8 cellular contexts compared by ENCODE assay signal in the genomic region with DNA sequence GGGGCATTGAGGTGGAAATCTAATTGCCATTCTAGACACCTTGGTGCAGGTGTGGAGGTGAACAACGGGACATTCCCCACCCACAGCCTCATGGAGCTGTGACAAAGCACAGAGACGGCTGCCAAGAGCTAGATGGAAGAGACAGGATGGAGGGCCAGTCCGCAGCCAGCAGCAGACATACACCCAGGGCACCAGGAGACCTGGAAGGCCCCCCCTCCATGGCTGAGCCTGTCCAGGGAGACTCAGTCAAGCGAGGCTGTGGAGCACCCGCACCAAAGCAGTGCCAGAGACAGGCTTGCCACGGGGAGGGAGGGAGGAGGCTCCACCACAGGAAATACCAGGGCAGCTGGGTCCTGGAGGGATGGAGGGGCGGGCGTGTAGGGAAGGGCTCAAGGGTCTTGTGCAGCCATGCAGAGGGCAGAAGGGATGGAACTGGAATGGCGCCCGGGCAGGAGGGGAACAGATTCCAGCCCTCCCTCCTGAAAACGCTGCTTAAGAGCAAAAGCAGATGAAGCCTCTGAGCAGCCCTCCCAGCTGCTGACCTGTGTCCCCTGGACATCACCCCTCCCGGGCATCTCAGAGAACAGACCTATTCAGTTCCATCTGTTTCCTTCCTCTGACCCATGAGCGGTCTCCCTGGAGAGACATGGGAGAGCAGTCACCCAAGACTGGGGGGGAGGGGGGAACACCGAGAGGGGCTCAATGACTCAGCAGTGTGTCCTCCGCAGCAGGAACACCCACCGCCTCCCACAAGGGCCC. TPM values are rescaled to one million over a fixed set of nuclear protein-coding genes. Genes with fewer than 3 reads are reported as not detected.
DNase-seq lines count a peak whose midpoint lies in the region; ATAC-seq and TF ChIP-seq lines count a peak whose summit lies in the region.

No MANE protein-coding gene starts in this region.

- ATAC-seq in body of pancreas (no peak), left lung (peak; percentile 54)

- intact Hi-C loops in body of pancreas (cut with DNase I) (no loop called here), left lung (cut with DNase I) (no loop called here), testis (cut with DNase I; ENCODE audit: low total_unique reads) (no loop called here), CD14-positive monocyte (cut with micrococcal nuclease) (no loop called here)
- intact Hi-C loops in activated CD4-positive, alpha-beta memory T cell treated with anti-CD3 and anti-CD28 coated beads for 36 hours (cut with micrococcal nuclease): no loop called here

- H3K4me1 ChIP-seq in CD8-positive, alpha-beta memory T cell (ENCODE audit: insufficient read depth, low read length): peaks cover 18% of the 10 kb centered on the region
- peaks cover 38% of the 10 kb centered on the region for H3K4me1 ChIP-seq in body of pancreas
- peaks cover 14 to 46% of the 10 kb centered on the region in 2 donors for H3K4me1 ChIP-seq in left lung
- peaks cover 30% of the 10 kb centered on the region for H3K4me1 ChIP-seq in testis

- no peaks in the 10 kb centered on the region for H3K36me3 ChIP-seq in CD8-positive, alpha-beta memory T cell (ENCODE audit: insufficient read depth, low read length)
- H3K36me3 ChIP-seq in body of pancreas (replicated peaks in 1 of 2; ENCODE audit: insufficient read depth in 1 of 2, low read depth in 2 of 2) (no peaks in the 10 kb centered on the region), left lung (no peaks in the 10 kb centered on the region), testis (ENCODE audit: low read depth, missing control alignments) (no peaks in the 10 kb centered on the region)

- POLR2A ChIA-PET in CD8-positive, alpha-beta memory T cell (lab: Charles Lee): no interaction called here
- POLR2A ChIA-PET in activated CD4-positive, alpha-beta memory T cell treated with anti-CD3 and anti-CD28 coated beads for 36 hours (lab: Charles Lee): no interaction called here

- CTCF ChIA-PET in CD8-positive, alpha-beta memory T cell (lab: Charles Lee): no interaction called here
- CTCF ChIA-PET in activated CD4-positive, alpha-beta memory T cell treated with anti-CD3 and anti-CD28 coated beads for 36 hours (lab: Charles Lee): no interaction called here

- 47 to 50% methylated on average over 11 to 16 of the region's 16 CpGs for WGBS in body of pancreas, 2 donors
- 28 to 46% methylated on average over 13 to 16 of the region's 16 CpGs for WGBS in testis, 2 donors

- peaks cover 0 to 1% of the 10 kb centered on the region in 2 donors for H3K27me3 Mint-ChIP-seq in CD8-positive, alpha-beta memory T cell
- H3K27me3 Mint-ChIP-seq in activated CD4-positive, alpha-beta memory T cell treated with anti-CD3 and anti-CD28 coated beads for 36 hours: no peaks in the 10 kb centered on the region
- H3K27me3 Mint-ChIP-seq in CD14-positive monocyte (ENCODE audit: low read depth in 3 of 3): peaks cover 0 to 2% (median 0%) of the 10 kb centered on the region in 3 donors

- DNase-seq in CD8-positive, alpha-beta memory T cell: no peak
- DNase-seq in NCI-H1092 (lab: John Stamatoyannopoulos, UW) (peak; percentile 38), body of pancreas (peak in 3 of 4 donors; percentile 20 to 34 (median 24)), left lung (peak in 1 of 2 donors; percentile 41), testis (no peak), AML-193 (lab: John Stamatoyannopoulos, UW) (no peak), CD14-positive monocyte (ENCODE audit: low spot score) (no peak)
- no peak for DNase-seq in activated CD4-positive, alpha-beta memory T cell treated with anti-CD3 and anti-CD28 coated beads for 36 hours

- H3K27ac ChIP-seq in CD8-positive, alpha-beta memory T cell (ENCODE audit: low read depth, low read length): no peak overlapping the region
- H3K27ac ChIP-seq in body of pancreas (peak overlapping the region in 2 of 4 donors; percentile 20), left lung (peak overlapping the region; percentile 7 to 45), testis (peak overlapping the region; percentile 29 to 56)

- peaks cover 0 to 8% (median 0%) of the 10 kb centered on the region in 3 donors for H3K36me3 Mint-ChIP-seq in CD8-positive, alpha-beta memory T cell
- peaks cover 3% of the 10 kb centered on the region for H3K36me3 Mint-ChIP-seq in activated CD4-positive, alpha-beta memory T cell treated with anti-CD3 and anti-CD28 coated beads for 36 hours
- peaks cover 7 to 19% of the 10 kb centered on the region in 2 donors for H3K36me3 Mint-ChIP-seq in CD14-positive monocyte

- H3K4me1 Mint-ChIP-seq in CD8-positive, alpha-beta memory T cell: peaks cover 47 to 77% (median 62%) of the 10 kb centered on the region in 3 donors
- peaks cover 40% of the 10 kb centered on the region for H3K4me1 Mint-ChIP-seq in activated CD4-positive, alpha-beta memory T cell treated with anti-CD3 and anti-CD28 coated beads for 36 hours (ENCODE audit: low read depth)
- peaks cover 48% of the 10 kb centered on the region for H3K4me1 Mint-ChIP-seq in CD14-positive monocyte

- H3K9me3 Mint-ChIP-seq in CD8-positive, alpha-beta memory T cell: no peaks in the 10 kb centered on the region
- no peaks in the 10 kb centered on the region for H3K9me3 Mint-ChIP-seq in activated CD4-positive, alpha-beta memory T cell treated with anti-CD3 and anti-CD28 coated beads for 36 hours
- H3K9me3 Mint-ChIP-seq in CD14-positive monocyte: no peaks in the 10 kb centered on the region

- H3K27me3 ChIP-seq in CD8-positive, alpha-beta memory T cell (ENCODE audit: insufficient read depth, low read length, poor library complexity, severe bottlenecking): no peaks in the 10 kb centered on the region
- no peaks in the 10 kb centered on the region for H3K27me3 ChIP-seq in body of pancreas
- no peaks in the 10 kb centered on the region for H3K27me3 ChIP-seq in left lung
- no peaks in the 10 kb centered on the region for H3K27me3 ChIP-seq in testis

- peak overlapping the region in 2 of 7 donors; percentile 17 to 63 for H3K4me3 Mint-ChIP-seq in CD8-positive, alpha-beta memory T cell
- no peak overlapping the region for H3K4me3 Mint-ChIP-seq in activated CD4-positive, alpha-beta memory T cell treated with anti-CD3 and anti-CD28 coated beads for 36 hours
- peak overlapping the region in 1 of 2 donors; percentile 39 for H3K4me3 Mint-ChIP-seq in CD14-positive monocyte

- TF ChIP-seq POLR2A in body of pancreas (IDR thresholded peaks at IDR 0.05) (no peak), testis (IDR thresholded peaks at IDR 0.05) (no peak)

- peak overlapping the region in 5 of 8 donors; percentile 12 to 91 (median 43) for H3K27ac Mint-ChIP-seq in CD8-positive, alpha-beta memory T cell
- H3K27ac Mint-ChIP-seq in activated CD4-positive, alpha-beta memory T cell treated with anti-CD3 and anti-CD28 coated beads for 36 hours: no peak overlapping the region
- H3K27ac Mint-ChIP-seq in CD14-positive monocyte: peak overlapping the region in 2 of 7 donors; percentile 42 to 73

- TF ChIP-seq CTCF in body of pancreas (IDR thresholded peaks at IDR 0.05) (no peak), left lung (IDR thresholded peaks at IDR 0.05) (no peak), testis (IDR thresholded peaks at IDR 0.05) (no peak), CD14-positive monocyte (IDR thresholded peaks at IDR 0.05) (no peak)

- no peaks in the 10 kb centered on the region for H3K9me3 ChIP-seq in CD8-positive, alpha-beta memory T cell (ENCODE audit: low read length)
- H3K9me3 ChIP-seq in body of pancreas: no peaks in the 10 kb centered on the region
- H3K9me3 ChIP-seq in left lung: no peaks in the 10 kb centered on the region
- H3K9me3 ChIP-seq in testis: no peaks in the 10 kb centered on the region

- H3K4me3 ChIP-seq in CD8-positive, alpha-beta memory T cell (ENCODE audit: low read length): no peak overlapping the region
- H3K4me3 ChIP-seq in body of pancreas: no peak overlapping the region
- no peak overlapping the region for H3K4me3 ChIP-seq in left lung
- H3K4me3 ChIP-seq in testis: no peak overlapping the region

RNA-seq across cellular contexts. Expression of gene EPS15L1, which starts 14.4 kb away (rescaled TPM):
- 10 to 100 TPM; 31.7 to 34.7 TPM for total RNA-seq in CD8-positive, alpha-beta memory T cell
- polyA plus RNA-seq in CD8-positive, alpha-beta memory T cell: 12.1 TPM
- total RNA-seq in body of pancreas: 10 to 100 TPM in 1 of 2 donors, 1 to 10 TPM in 1; 9.1 to 20.8 TPM
- 10 to 100 TPM; 31.9 to 48.1 TPM for total RNA-seq in left lung
- total RNA-seq in testis: 10 to 100 TPM; 51.8 to 55.8 TPM
- 36.5 TPM for polyA plus RNA-seq in testis (ENCODE audit: insufficient read depth, low read depth, low replicate concordance)
- 10 to 100 TPM; 25.9 to 27.3 TPM for total RNA-seq in activated CD4-positive, alpha-beta memory T cell treated with anti-CD3 and anti-CD28 coated beads for 36 hours
- 1 to 10 TPM; 5.2 to 6.1 TPM for polyA plus RNA-seq in CD14-positive monocyte

RNA-seq across cellular contexts. Expression of gene CALR3, which starts 38.6 kb away (rescaled TPM):
- not detected for total RNA-seq in CD8-positive, alpha-beta memory T cell
- not detected for polyA plus RNA-seq in CD8-positive, alpha-beta memory T cell
- total RNA-seq in body of pancreas: not detected
- total RNA-seq in left lung: not detected
- total RNA-seq in testis: 10 to 100 TPM; 40.6 to 75.7 TPM
- 102 TPM for polyA plus RNA-seq in testis (ENCODE audit: insufficient read depth, low read depth, low replicate concordance)
- total RNA-seq in activated CD4-positive, alpha-beta memory T cell treated with anti-CD3 and anti-CD28 coated beads for 36 hours: not detected
- polyA plus RNA-seq in CD14-positive monocyte: not detected

RNA-seq across cellular contexts. Expression of gene C19orf44, which starts 38.8 kb away (rescaled TPM):
- total RNA-seq in CD8-positive, alpha-beta memory T cell: 1 to 10 TPM; 5.1 to 5.4 TPM
- polyA plus RNA-seq in CD8-positive, alpha-beta memory T cell: 1.3 TPM
- total RNA-seq in body of pancreas: 10 to 100 TPM in 1 of 2 donors, 1 to 10 TPM in 1; 4.9 to 14.8 TPM
- 1 to 10 TPM; 4.9 to 6.1 TPM for total RNA-seq in left lung
- total RNA-seq in testis: 10 to 100 TPM; 13.6 to 35.4 TPM
- polyA plus RNA-seq in testis (ENCODE audit: insufficient read depth, low read depth, low replicate concordance): 40.9 TPM
- total RNA-seq in activated CD4-positive, alpha-beta memory T cell treated with anti-CD3 and anti-CD28 coated beads for 36 hours: 1 to 10 TPM; 2.2 to 2.6 TPM
- polyA plus RNA-seq in CD14-positive monocyte: under 1 TPM in 1 of 2 donors, not detected in 1; 0.58 TPM

Comparison
In these comparisons a context has a peak if more than half of its experiments do, and no peak if none do; other contexts are left out.
1. DNase-seq: peak in NCI-H1092 (single experiment) and body of pancreas (3 of 4); none in CD8-positive, alpha-beta memory T cell (0 of 5), testis (single experiment), activated CD4-positive, alpha-beta memory T cell treated with anti-CD3 and anti-CD28 coated beads for 36 hours (single experiment), AML-193 (0 of 2) and CD14-positive monocyte (single experiment).
2. RNA of gene CALR3, which starts 38.6 kb away (total RNA-seq): 40.6 to 75.7 TPM in testis; not detected in CD8-positive, alpha-beta memory T cell, not detected in activated CD4-positive, alpha-beta memory T cell treated with anti-CD3 and anti-CD28 coated beads for 36 hours, not detected in body of pancreas and not detected in left lung; every median in the first group is over 10 times any median in the second.